Comparison of ENCODE assay signal across 29 cellular contexts in genomic region chr5:127832057-127832456, GRCh38.
"Had no signal": no experiment of that assay in that cellular context is flagged by ENCODE, and none has a peak within 500 bp of the region (broad histone marks: within the 10 kb centered on the region; RNA-seq: fewer than 3 reads in every experiment).

No MANE protein-coding gene starts in this region.

- H3K9me3 ChIP-seq: gastrocnemius medialis, mucosa of descending colon, neutrophil, right lobe of liver, thoracic aorta, tibial nerve, upper lobe of left lung, uterus had no signal

- H3K27me3 ChIP-seq: gastrocnemius medialis, neutrophil, right lobe of liver, tibial nerve, upper lobe of left lung, uterus had no signal

- H3K4me3 Mint-ChIP-seq: dendritic cell treated with granulocyte-macrophage colony-stimulating factor and Interleukin-4, amounts not matched to agents 40 ng/mL and 50 ng/mL, for 4 days; endodermal cell; mesothelial cell of epicardium; naive B cell; natural killer cell treated with Interleukin-12 subunit alpha and Interleukin-12 subunit beta and Interleukin-15 and Interleukin-18, amount 100 ng/mL, for 72 hours; neural crest cell; stimulated activated naive B cell treated with anti-CD40 and anti-IgM and Interleukin-4, amounts not matched to agents 10 μg/mL and 1 μg/mL and 100 μg/mL, for 72 hours; stimulated activated naive CD8-positive, alpha-beta T cell treated with anti-CD3 and anti-CD28 coated beads, Interleukin-15, Interleukin-2, amounts not matched to agents 100 ng/mL and 50 ng/mL, for 24 hours had no signal

- H3K9ac ChIP-seq: parathyroid adenoma had no signal

- H3K4me1 ChIP-seq: parathyroid adenoma, right lobe of liver, upper lobe of left lung, uterus had no signal

- H3K4me3 ChIP-seq: gastrocnemius medialis, mucosa of descending colon, right lobe of liver, thoracic aorta, tibial nerve, upper lobe of left lung, uterus had no signal

- H3K27ac Mint-ChIP-seq: dendritic cell treated with granulocyte-macrophage colony-stimulating factor and Interleukin-4, amounts not matched to agents 40 ng/mL and 50 ng/mL, for 4 days; endodermal cell; mesothelial cell of epicardium; naive B cell; natural killer cell treated with Interleukin-12 subunit alpha and Interleukin-12 subunit beta and Interleukin-15 and Interleukin-18, amount 100 ng/mL, for 72 hours; progenitor cell of endocrine pancreas; stimulated activated naive B cell treated with anti-CD40 and anti-IgM and Interleukin-4, amounts not matched to agents 10 μg/mL and 1 μg/mL and 100 μg/mL, for 72 hours; stimulated activated naive CD8-positive, alpha-beta T cell treated with anti-CD3 and anti-CD28 coated beads, Interleukin-15, Interleukin-2, amounts not matched to agents 100 ng/mL and 50 ng/mL, for 24 hours had no signal

- H3K36me3 Mint-ChIP-seq: mesothelial cell of epicardium; natural killer cell treated with Interleukin-12 subunit alpha and Interleukin-12 subunit beta and Interleukin-15 and Interleukin-18, amount 100 ng/mL, for 72 hours; stimulated activated naive B cell treated with anti-CD40 and anti-IgM and Interleukin-4, amounts not matched to agents 10 μg/mL and 1 μg/mL and 100 μg/mL, for 72 hours had no signal

- DNase-seq: effector CD8-positive, alpha-beta T cell; endodermal cell; foreskin fibroblast; gastrocnemius medialis; head of caudate nucleus; kidney; mesenchymal stem cell; mucosa of descending colon; naive B cell; right lobe of liver; small intestine; stimulated activated CD4-positive, alpha-beta T cell treated with anti-CD3 and anti-CD28 coated beads, Interleukin-15, amount 100 ng/mL, for 24 hours; stimulated activated CD4-positive, alpha-beta T cell treated with anti-CD3 and anti-CD28 coated beads, Interleukin-2, amount 100 ng/mL, for 48 hours; stimulated activated naive B cell treated with anti-CD40 and anti-IgM and Interleukin-4, amounts not matched to agents 10 μg/mL and 1 μg/mL and 100 μg/mL, for 72 hours; upper lobe of left lung; uterus had no signal

- H3K4me1 Mint-ChIP-seq: naive B cell; stimulated activated naive B cell treated with anti-CD40 and anti-IgM and Interleukin-4, amounts not matched to agents 10 μg/mL and 1 μg/mL and 100 μg/mL, for 72 hours had no signal

- H3K9me3 Mint-ChIP-seq: mesothelial cell of epicardium; natural killer cell treated with Interleukin-12 subunit alpha and Interleukin-12 subunit beta and Interleukin-15 and Interleukin-18, amount 100 ng/mL, for 72 hours; stimulated activated naive CD8-positive, alpha-beta T cell treated with anti-CD3 and anti-CD28 coated beads, Interleukin-15, Interleukin-2, amounts not matched to agents 100 ng/mL and 50 ng/mL, for 24 hours had no signal

- H3K79me2 ChIP-seq: parathyroid adenoma had no signal

- H3K27me3 Mint-ChIP-seq: progenitor cell of endocrine pancreas had no signal

- H2AFZ ChIP-seq: parathyroid adenoma had no signal

- ATAC-seq: esophagus mucosa; gastrocnemius medialis; left lobe of liver; mucosa of descending colon; natural killer cell treated with Interleukin-12 subunit alpha and Interleukin-12 subunit beta and Interleukin-15 and Interleukin-18, amount 100 ng/mL, for 72 hours; stimulated activated naive B cell treated with anti-CD40 and anti-IgM and Interleukin-4, amounts not matched to agents 10 μg/mL and 1 μg/mL and 100 μg/mL, for 72 hours had no signal

- H3K36me3 ChIP-seq: gastrocnemius medialis, neutrophil, right lobe of liver, thoracic aorta, tibial nerve, upper lobe of left lung, uterus had no signal

- H3K27ac ChIP-seq: epithelial cell of prostate, gastrocnemius medialis, neutrophil, parathyroid adenoma, right lobe of liver, thoracic aorta, tibial nerve, upper lobe of left lung, uterus had no signal
